Comparison of ENCODE assay signal across 1 cellular context in the genomic region with DNA sequence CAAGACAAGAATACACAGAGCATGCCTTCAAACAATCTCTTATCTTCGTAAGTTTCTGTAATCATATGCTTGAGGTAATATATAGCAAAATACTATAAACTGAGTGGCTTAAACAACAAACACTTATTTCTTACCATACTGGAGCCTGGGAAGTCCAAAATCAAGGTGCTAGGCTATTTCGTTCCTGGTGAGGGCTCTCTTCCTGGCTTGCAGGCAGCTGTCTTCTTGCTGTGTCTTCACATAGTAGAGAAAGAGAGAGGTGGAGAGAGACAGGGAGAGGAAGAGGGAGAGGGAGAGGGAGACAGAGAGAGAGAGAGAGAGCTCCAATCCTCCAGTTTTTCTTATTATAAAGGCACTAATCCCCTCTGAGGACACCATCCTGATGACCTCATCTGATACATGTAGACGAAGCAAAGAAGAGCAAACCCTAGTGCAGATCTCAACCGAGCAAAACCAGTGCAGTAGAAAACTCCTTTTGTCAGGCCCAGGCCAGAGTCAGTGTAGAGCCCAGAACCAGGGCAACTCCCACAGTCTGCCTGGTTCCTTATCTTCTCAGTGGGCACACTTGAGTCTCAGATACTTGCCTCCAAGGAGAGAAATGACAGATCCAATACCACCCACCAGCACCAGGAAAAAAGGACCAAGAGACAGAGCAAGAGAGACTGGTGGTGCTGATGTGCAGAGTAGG.
TF ChIP-seq lines count a peak whose summit lies in the region.

No MANE protein-coding gene starts in this region.

TF ChIP-seq in WTC11, 78 proteins besides CTCF, POLR2A, EP300 and RAD21 (continued from another document):
- TF ChIP-seq, protein P1, sequence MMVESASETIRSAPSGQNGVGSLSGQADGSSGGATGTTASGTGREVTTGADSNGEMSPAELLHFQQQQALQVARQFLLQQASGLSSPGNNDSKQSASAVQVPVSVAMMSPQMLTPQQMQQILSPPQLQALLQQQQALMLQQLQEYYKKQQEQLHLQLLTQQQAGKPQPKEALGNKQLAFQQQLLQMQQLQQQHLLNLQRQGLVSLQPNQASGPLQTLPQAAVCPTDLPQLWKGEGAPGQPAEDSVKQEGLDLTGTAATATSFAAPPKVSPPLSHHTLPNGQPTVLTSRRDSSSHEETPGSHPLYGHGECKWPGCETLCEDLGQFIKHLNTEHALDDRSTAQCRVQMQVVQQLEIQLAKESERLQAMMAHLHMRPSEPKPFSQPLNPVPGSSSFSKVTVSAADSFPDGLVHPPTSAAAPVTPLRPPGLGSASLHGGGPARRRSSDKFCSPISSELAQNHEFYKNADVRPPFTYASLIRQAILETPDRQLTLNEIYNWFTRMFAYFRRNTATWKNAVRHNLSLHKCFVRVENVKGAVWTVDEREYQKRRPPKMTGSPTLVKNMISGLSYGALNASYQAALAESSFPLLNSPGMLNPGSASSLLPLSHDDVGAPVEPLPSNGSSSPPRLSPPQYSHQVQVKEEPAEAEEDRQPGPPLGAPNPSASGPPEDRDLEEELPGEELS (CRISPR knock-in tag; IDR thresholded peaks at IDR 0.05): no peak
- no peak for TF ChIP-seq MYBL2 (CRISPR knock-in tag; IDR thresholded peaks at IDR 0.05)
- TF ChIP-seq SMAD3 (CRISPR knock-in tag; IDR thresholded peaks at IDR 0.05; ENCODE audit: borderline replicate concordance): no peak
- TF ChIP-seq ATF1 (CRISPR knock-in tag; IDR thresholded peaks at IDR 0.05): no peak
- TF ChIP-seq ESRRA (CRISPR knock-in tag; IDR thresholded peaks at IDR 0.05; ENCODE audit: borderline replicate concordance): no peak
- no peak for TF ChIP-seq ZNF317 (CRISPR knock-in tag; IDR thresholded peaks at IDR 0.05; ENCODE audit: borderline replicate concordance, low read depth)
- no peak for TF ChIP-seq ELF4 (CRISPR knock-in tag; IDR thresholded peaks at IDR 0.05; ENCODE audit: low read depth)
- TF ChIP-seq, protein P2, sequence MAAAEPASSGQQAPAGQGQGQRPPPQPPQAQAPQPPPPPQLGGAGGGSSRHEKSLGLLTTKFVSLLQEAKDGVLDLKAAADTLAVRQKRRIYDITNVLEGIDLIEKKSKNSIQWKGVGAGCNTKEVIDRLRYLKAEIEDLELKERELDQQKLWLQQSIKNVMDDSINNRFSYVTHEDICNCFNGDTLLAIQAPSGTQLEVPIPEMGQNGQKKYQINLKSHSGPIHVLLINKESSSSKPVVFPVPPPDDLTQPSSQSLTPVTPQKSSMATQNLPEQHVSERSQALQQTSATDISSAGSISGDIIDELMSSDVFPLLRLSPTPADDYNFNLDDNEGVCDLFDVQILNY (CRISPR knock-in tag; IDR thresholded peaks at IDR 0.05): no peak
- TF ChIP-seq CREM (CRISPR knock-in tag; IDR thresholded peaks at IDR 0.05): no peak
- no peak for TF ChIP-seq ZNF416 (CRISPR knock-in tag; IDR thresholded peaks at IDR 0.05)
- TF ChIP-seq, protein P3, sequence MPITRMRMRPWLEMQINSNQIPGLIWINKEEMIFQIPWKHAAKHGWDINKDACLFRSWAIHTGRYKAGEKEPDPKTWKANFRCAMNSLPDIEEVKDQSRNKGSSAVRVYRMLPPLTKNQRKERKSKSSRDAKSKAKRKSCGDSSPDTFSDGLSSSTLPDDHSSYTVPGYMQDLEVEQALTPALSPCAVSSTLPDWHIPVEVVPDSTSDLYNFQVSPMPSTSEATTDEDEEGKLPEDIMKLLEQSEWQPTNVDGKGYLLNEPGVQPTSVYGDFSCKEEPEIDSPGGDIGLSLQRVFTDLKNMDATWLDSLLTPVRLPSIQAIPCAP (CRISPR knock-in tag; IDR thresholded peaks at IDR 0.05): no peak
- TF ChIP-seq, protein P4, sequence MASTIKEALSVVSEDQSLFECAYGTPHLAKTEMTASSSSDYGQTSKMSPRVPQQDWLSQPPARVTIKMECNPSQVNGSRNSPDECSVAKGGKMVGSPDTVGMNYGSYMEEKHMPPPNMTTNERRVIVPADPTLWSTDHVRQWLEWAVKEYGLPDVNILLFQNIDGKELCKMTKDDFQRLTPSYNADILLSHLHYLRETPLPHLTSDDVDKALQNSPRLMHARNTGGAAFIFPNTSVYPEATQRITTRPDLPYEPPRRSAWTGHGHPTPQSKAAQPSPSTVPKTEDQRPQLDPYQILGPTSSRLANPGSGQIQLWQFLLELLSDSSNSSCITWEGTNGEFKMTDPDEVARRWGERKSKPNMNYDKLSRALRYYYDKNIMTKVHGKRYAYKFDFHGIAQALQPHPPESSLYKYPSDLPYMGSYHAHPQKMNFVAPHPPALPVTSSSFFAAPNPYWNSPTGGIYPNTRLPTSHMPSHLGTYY (CRISPR knock-in tag; IDR thresholded peaks at IDR 0.05): no peak
- TF ChIP-seq NFATC4 (CRISPR knock-in tag; IDR thresholded peaks at IDR 0.05): no peak
- no peak for TF ChIP-seq RELA (CRISPR knock-in tag; IDR thresholded peaks at IDR 0.05; ENCODE audit: borderline replicate concordance)
